In the genomic region with DNA sequence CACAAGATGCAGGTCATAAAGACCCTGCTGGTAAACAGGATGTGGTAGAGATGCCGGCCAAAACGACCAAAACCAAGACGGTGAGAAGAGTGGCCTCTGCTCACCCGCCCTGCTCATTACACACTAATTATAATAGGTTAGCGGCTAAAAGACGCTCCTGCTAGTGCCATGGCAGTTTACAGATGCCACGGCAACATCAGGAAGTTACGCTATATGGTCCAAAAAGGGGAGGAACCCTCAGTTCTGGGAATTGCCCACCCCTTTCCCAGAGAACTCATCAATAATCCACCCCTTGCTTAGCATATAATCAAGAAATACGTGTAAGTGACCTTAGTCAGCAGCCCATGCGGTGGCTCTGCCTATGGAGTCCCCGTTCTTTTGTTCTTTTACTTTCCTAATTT, we compare ENCODE assay signal across 1 cellular context.
TF ChIP-seq lines count a peak whose summit lies in the region.

No MANE protein-coding gene starts in this region.

TF ChIP-seq in GM12878, 131 proteins besides CTCF, POLR2A, EP300 and RAD21:
- TF ChIP-seq RAD51 (IDR thresholded peaks at IDR 0.05): no peak
- no peak for TF ChIP-seq PKNOX1 (IDR thresholded peaks at IDR 0.05)
- TF ChIP-seq, protein P1, sequence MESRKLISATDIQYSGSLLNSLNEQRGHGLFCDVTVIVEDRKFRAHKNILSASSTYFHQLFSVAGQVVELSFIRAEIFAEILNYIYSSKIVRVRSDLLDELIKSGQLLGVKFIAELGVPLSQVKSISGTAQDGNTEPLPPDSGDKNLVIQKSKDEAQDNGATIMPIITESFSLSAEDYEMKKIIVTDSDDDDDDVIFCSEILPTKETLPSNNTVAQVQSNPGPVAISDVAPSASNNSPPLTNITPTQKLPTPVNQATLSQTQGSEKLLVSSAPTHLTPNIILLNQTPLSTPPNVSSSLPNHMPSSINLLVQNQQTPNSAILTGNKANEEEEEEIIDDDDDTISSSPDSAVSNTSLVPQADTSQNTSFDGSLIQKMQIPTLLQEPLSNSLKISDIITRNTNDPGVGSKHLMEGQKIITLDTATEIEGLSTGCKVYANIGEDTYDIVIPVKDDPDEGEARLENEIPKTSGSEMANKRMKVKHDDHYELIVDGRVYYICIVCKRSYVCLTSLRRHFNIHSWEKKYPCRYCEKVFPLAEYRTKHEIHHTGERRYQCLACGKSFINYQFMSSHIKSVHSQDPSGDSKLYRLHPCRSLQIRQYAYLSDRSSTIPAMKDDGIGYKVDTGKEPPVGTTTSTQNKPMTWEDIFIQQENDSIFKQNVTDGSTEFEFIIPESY (IDR thresholded peaks at IDR 0.05): no peak
- TF ChIP-seq, protein P2, sequence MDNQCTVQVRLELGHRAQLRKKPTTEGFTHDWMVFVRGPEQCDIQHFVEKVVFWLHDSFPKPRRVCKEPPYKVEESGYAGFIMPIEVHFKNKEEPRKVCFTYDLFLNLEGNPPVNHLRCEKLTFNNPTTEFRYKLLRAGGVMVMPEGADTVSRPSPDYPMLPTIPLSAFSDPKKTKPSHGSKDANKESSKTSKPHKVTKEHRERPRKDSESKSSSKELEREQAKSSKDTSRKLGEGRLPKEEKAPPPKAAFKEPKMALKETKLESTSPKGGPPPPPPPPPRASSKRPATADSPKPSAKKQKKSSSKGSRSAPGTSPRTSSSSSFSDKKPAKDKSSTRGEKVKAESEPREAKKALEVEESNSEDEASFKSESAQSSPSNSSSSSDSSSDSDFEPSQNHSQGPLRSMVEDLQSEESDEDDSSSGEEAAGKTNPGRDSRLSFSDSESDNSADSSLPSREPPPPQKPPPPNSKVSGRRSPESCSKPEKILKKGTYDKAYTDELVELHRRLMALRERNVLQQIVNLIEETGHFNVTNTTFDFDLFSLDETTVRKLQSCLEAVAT (IDR thresholded peaks at IDR 0.05): peak; percentile 42; the same call in 1 of the 2 replicates
- TF ChIP-seq HDAC6 (IDR thresholded peaks at IDR 0.05; ENCODE audit: unreplicated experiment): no peak
- TF ChIP-seq, protein P3, sequence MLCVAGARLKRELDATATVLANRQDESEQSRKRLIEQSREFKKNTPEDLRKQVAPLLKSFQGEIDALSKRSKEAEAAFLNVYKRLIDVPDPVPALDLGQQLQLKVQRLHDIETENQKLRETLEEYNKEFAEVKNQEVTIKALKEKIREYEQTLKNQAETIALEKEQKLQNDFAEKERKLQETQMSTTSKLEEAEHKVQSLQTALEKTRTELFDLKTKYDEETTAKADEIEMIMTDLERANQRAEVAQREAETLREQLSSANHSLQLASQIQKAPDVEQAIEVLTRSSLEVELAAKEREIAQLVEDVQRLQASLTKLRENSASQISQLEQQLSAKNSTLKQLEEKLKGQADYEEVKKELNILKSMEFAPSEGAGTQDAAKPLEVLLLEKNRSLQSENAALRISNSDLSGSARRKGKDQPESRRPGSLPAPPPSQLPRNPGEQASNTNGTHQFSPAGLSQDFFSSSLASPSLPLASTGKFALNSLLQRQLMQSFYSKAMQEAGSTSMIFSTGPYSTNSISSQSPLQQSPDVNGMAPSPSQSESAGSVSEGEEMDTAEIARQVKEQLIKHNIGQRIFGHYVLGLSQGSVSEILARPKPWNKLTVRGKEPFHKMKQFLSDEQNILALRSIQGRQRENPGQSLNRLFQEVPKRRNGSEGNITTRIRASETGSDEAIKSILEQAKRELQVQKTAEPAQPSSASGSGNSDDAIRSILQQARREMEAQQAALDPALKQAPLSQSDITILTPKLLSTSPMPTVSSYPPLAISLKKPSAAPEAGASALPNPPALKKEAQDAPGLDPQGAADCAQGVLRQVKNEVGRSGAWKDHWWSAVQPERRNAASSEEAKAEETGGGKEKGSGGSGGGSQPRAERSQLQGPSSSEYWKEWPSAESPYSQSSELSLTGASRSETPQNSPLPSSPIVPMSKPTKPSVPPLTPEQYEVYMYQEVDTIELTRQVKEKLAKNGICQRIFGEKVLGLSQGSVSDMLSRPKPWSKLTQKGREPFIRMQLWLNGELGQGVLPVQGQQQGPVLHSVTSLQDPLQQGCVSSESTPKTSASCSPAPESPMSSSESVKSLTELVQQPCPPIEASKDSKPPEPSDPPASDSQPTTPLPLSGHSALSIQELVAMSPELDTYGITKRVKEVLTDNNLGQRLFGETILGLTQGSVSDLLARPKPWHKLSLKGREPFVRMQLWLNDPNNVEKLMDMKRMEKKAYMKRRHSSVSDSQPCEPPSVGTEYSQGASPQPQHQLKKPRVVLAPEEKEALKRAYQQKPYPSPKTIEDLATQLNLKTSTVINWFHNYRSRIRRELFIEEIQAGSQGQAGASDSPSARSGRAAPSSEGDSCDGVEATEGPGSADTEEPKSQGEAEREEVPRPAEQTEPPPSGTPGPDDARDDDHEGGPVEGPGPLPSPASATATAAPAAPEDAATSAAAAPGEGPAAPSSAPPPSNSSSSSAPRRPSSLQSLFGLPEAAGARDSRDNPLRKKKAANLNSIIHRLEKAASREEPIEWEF (IDR thresholded peaks at IDR 0.05; ENCODE audit: insufficient replicate concordance, low read depth, low read length): no peak
- peak; percentile 48; the same call in 1 of the 2 replicates for TF ChIP-seq MTA2 (IDR thresholded peaks at IDR 0.05; ENCODE audit: low read depth)
- no peak for TF ChIP-seq ELK1 (IDR thresholded peaks at IDR 0.05; ENCODE audit: low read depth, low read length)
- no peak for TF ChIP-seq EZH2 (IDR thresholded peaks at IDR 0.05; ENCODE audit: borderline replicate concordance, control insufficient read depth, low read depth, low read length)
- TF ChIP-seq CEBPZ (IDR thresholded peaks at IDR 0.05; ENCODE audit: low read depth, low read length): no peak
- peak in 1 of 2 experiments; percentile 9; a peak in 1 of 4 replicates for TF ChIP-seq BHLHE40 (IDR thresholded peaks at IDR 0.05; ENCODE audit: borderline replicate concordance in 1 of 2, low read depth in 2 of 2, low read length in 1 of 2)
- TF ChIP-seq YY1 (IDR thresholded peaks at IDR 0.05; ENCODE audit: low read depth, low read length): no peak
- TF ChIP-seq ATF2 (IDR thresholded peaks at IDR 0.05; ENCODE audit: low read length): no peak
- TF ChIP-seq ATF7 (IDR thresholded peaks at IDR 0.05; ENCODE audit: low read depth): no peak
- 0 out of 2 replicates have a peak, but pooled peaks have one; percentile 9 for TF ChIP-seq RUNX3 (IDR thresholded peaks at IDR 0.05; ENCODE audit: low read length)
- TF ChIP-seq DPF2 (IDR thresholded peaks at IDR 0.05): no peak
- no peak for TF ChIP-seq NR2C1 (IDR thresholded peaks at IDR 0.05)
- TF ChIP-seq STAT1 (conservative IDR thresholded peaks at IDR 0.05): no peak
- TF ChIP-seq RELA (IDR thresholded peaks at IDR 0.05; ENCODE audit: borderline replicate concordance, partially characterized antibody): no peak
